19 cellular contexts compared by ENCODE assay signal in the genomic region with DNA sequence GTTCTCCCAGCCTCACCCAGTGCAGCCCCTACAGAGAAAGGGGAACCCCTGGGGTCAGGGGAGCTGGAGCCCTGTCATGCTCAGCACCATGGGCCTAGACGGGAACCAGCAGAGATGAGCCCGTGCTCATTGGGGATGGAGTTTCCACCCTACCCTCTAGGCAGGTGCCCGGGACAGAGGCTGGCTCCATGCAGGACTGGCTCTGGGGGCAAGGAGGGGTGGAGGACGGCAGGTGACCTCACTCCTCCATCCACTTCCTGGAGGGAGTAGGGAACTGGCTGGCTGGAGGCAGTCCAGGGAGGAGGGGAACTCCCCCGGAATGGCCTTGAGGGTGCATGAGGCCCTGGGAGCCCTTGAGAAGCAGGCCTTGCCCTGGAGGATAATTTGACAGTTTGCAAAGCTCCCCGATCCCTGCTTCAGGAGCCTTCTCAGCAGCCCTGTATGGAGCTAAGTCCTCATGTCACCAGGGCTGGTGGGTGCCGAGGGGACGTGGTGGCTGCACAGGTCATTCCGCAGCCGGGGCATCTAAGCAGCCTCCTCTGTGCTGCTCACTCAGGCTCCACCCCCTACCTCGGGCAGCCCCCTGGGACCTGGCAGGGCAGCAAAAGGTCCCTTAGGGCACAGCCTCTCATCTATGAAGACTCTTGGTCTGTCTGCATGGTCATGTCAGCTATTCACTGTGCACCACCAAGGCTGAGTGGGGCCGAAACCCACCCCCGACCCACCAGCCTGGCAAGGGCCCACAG. TPM values are rescaled to one million over a fixed set of nuclear protein-coding genes. Genes with fewer than 3 reads are reported as not detected.
DNase-seq lines count a peak whose midpoint lies in the region; ATAC-seq and TF ChIP-seq lines count a peak whose summit lies in the region.
"Had no signal": no experiment of that assay in that cellular context is flagged by ENCODE, and none has a peak within 500 bp of the region (broad histone marks: within the 10 kb centered on the region; RNA-seq: fewer than 3 reads in every experiment).

No MANE protein-coding gene starts in this region.

- H3K36me3 ChIP-seq in PC-9 (ENCODE audit: low read depth) = no peaks in the 10 kb centered on the region
- H3K36me3 ChIP-seq: ascending aorta, thoracic aorta had no signal

- no peaks in the 10 kb centered on the region for H3K27me3 ChIP-seq in PC-9 (ENCODE audit: insufficient read depth, low read depth)
- H3K27me3 ChIP-seq: ascending aorta had no signal

- no peaks in the 10 kb centered on the region for H3K9me3 ChIP-seq in PC-9 (ENCODE audit: insufficient read depth, low read depth)
- H3K9me3 ChIP-seq: ascending aorta, thoracic aorta had no signal

- CTCF ChIA-PET in PC-9 (lab: Charles Lee) = interaction anchor here (0.6 kb wide), 1 partner anchor 114 kb away, joined by 6 read pairs; no protein-coding TSS in a partner anchor

- peaks cover 64% of the 10 kb centered on the region for H3K4me1 ChIP-seq in PC-9 (replicated peaks; ENCODE audit: insufficient read depth)

- ATAC-seq in stimulated activated memory B cell treated with anti-CD40 and anti-IgM and Interleukin-4, amounts not matched to agents 10 μg/mL and 1 μg/mL and 100 μg/mL, for 72 hours = peak; percentile 35
- no peak for ATAC-seq in HG03139 (IDR thresholded peaks at IDR 0.05; ENCODE audit: unreplicated experiment)
- ATAC-seq: T-helper 17 cell had no signal

- intact Hi-C loops in PC-9 (cut with micrococcal nuclease; ENCODE audit: unreplicated experiment) = loop anchor here (10.0 kb wide), 1 partner anchor 298 kb away; a partner anchor contains a TSS

- POLR2A ChIA-PET in PC-9 (lab: Charles Lee; ENCODE audit: unreplicated experiment) = interaction anchor here (0.5 to 0.6 kb wide), 3 partner anchors 10 to 81 kb away, joined by 3 to 13 read pairs (median 4); no protein-coding TSS in a partner anchor

- H3K4me3 ChIP-seq in PC-9 = no peak overlapping the region
- H3K4me3 ChIP-seq: ascending aorta, GM23248, thoracic aorta had no signal

- H3K79me2 ChIP-seq in PC-9 (ENCODE audit: low read depth) = no peaks in the 10 kb centered on the region

- H3K4me1 Mint-ChIP-seq in stimulated activated memory B cell treated with anti-CD40 and anti-IgM and Interleukin-4, amounts not matched to agents 10 μg/mL and 1 μg/mL and 100 μg/mL, for 72 hours = peaks cover 40% of the 10 kb centered on the region

- no peak overlapping the region for H3K27ac ChIP-seq in PC-9
- H3K27ac ChIP-seq: 22Rv1, ascending aorta, GM23248, thoracic aorta had no signal

- BruUV-seq in PC-9 (replicated peaks; lab: Mats Ljungman, UMichigan) = no TSS peak

- H3K4me2 ChIP-seq in PC-9 = peak overlapping the region; percentile 41

- no peaks in the 10 kb centered on the region for H3K27me3 Mint-ChIP-seq in stimulated activated memory B cell treated with anti-CD40 and anti-IgM and Interleukin-4, amounts not matched to agents 10 μg/mL and 1 μg/mL and 100 μg/mL, for 72 hours
- H3K27me3 Mint-ChIP-seq: T-helper 17 cell had no signal

- H3K9me3 Mint-ChIP-seq in stimulated activated memory B cell treated with anti-CD40 and anti-IgM and Interleukin-4, amounts not matched to agents 10 μg/mL and 1 μg/mL and 100 μg/mL, for 72 hours = no peaks in the 10 kb centered on the region
- H3K9me3 Mint-ChIP-seq: CD4-positive, CD25-positive, alpha-beta regulatory T cell had no signal

- no peak for TF ChIP-seq CTCF in PC-9 (conservative IDR thresholded peaks at IDR 0.05)

- H3K36me3 Mint-ChIP-seq in stimulated activated memory B cell treated with anti-CD40 and anti-IgM and Interleukin-4, amounts not matched to agents 10 μg/mL and 1 μg/mL and 100 μg/mL, for 72 hours = no peaks in the 10 kb centered on the region
- H3K36me3 Mint-ChIP-seq: CD4-positive, CD25-positive, alpha-beta regulatory T cell had no signal

- H3K9me2 ChIP-seq in PC-9 (ENCODE audit: insufficient read depth) = no peaks in the 10 kb centered on the region

- no peak overlapping the region for H3K27ac Mint-ChIP-seq in stimulated activated memory B cell treated with anti-CD40 and anti-IgM and Interleukin-4, amounts not matched to agents 10 μg/mL and 1 μg/mL and 100 μg/mL, for 72 hours

- H3K4me3 Mint-ChIP-seq in stimulated activated memory B cell treated with anti-CD40 and anti-IgM and Interleukin-4, amounts not matched to agents 10 μg/mL and 1 μg/mL and 100 μg/mL, for 72 hours = no peak overlapping the region
- H3K4me3 Mint-ChIP-seq: CD4-positive, CD25-positive, alpha-beta regulatory T cell; T-helper 17 cell had no signal

- DNase-seq in DMS53 (lab: John Stamatoyannopoulos, UW) (peak; percentile 43), DMS53 treated with DMSO at 0.1 percent for 48 hours (lab: John Stamatoyannopoulos, UW; ENCODE audit: unreplicated experiment) (no peak), PC-9 (peak; percentile 40 to 56), kidney tubule cell (ENCODE audit: low spot score) (peak; percentile 88), RKO (ENCODE audit: low spot score) (no peak), iPS-NIHi7 (ENCODE audit: extremely low spot score) (no peak)
- DNase-seq: CD4-positive, CD25-positive, alpha-beta regulatory T cell; GM23248; NCI-H1694 treated with DMSO at 0.1 percent for 48 hours; NCI-H446; SHP77 treated with DMSO at 0.1 percent for 48 hours; stimulated activated CD4-positive, alpha-beta T cell treated with anti-CD3 and anti-CD28 coated beads, Interleukin-4, amount 100 ng/mL, for 24 hours; stimulated activated CD8-positive, alpha-beta memory T cell treated with anti-CD3 and anti-CD28 coated beads, Interleukin-4, amount 100 ng/mL, for 48 hours; T-helper 17 cell had no signal

- peaks cover 30% of the 10 kb centered on the region for H3F3A ChIP-seq in PC-9 (ENCODE audit: insufficient read depth, low read depth)

- H4K20me1 ChIP-seq in PC-9 (ENCODE audit: insufficient read depth) = no peaks in the 10 kb centered on the region

- H2AFZ ChIP-seq in PC-9 = no peak overlapping the region
- H2AFZ ChIP-seq: GM23248 had no signal

RNA-seq across cellular contexts. Expression of a gene that starts 2.1 kb away (rescaled TPM):
- 0.48 and 0.63 TPM in 2 replicates for total RNA-seq in PC-9 (2021)
- total RNA-seq: ascending aorta; CD4-positive, CD25-positive, alpha-beta regulatory T cell; GM23248; thoracic aorta had no signal

RNA-seq across cellular contexts. Expression of a gene that starts 33.5 kb away (rescaled TPM):
- total RNA-seq in PC-9 (2021) = 5.1 and 6.0 TPM in 2 replicates

Comparison
In these comparisons a context has a peak if more than half of its experiments do, and no peak if none do; other contexts are left out.
1. DNase-seq: peak in DMS53 (single experiment), PC-9 (2 of 2) and kidney tubule cell (single experiment); none in DMS53 treated with DMSO at 0.1 percent for 48 hours (single experiment), RKO (single experiment) and iPS-NIHi7 (single experiment).